ENCODE assay signal across 39 cellular contexts in the genomic region with DNA sequence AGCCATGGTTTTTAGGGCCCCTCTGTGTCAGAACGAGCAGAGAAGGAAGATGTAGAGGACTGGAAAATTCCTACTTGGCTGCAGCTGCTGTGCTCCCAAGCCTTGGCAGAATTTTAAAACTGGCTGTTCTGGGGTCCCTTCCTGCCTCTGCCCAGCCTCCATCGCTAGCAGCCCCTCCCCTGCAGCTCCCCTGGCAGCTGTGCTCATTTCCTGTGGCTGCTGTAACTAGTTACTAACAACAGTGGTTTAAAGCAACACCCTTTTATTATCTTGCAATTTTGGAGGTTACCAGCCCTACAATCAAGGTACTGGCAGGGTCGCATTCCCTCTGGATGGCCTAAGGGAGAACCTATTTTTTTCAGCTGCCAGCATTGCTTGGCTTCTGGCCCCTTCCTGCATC. TPM values are rescaled to one million over a fixed set of nuclear protein-coding genes. Genes with fewer than 3 reads are reported as not detected.
DNase-seq lines count a peak whose midpoint lies in the region; ATAC-seq and TF ChIP-seq lines count a peak whose summit lies in the region.
"Had no signal": no experiment of that assay in that cellular context is flagged by ENCODE, and none has a peak within 500 bp of the region (broad histone marks: within the 10 kb centered on the region; RNA-seq: fewer than 3 reads in every experiment).

No MANE protein-coding gene starts in this region.

- no peak for DNase-seq in activated naive CD8-positive, alpha-beta T cell treated with anti-CD3 and anti-CD28 coated beads, Interleukin-2, amount 10 ng/mL, durations not matched to agents 7 days and 5 days
- DNase-seq in activated naive CD8-positive, alpha-beta T cell treated with anti-CD3 and anti-CD28 coated beads, Interleukin-2, amount 50 U/mL, for 24 hours = no peak
- DNase-seq in activated CD8-positive, alpha-beta T cell treated with anti-CD3 and anti-CD28 coated beads for 36 hours = peak; percentile 39
- DNase-seq in stimulated activated effector memory CD8-positive, alpha-beta T cell treated with anti-CD3 and anti-CD28 coated beads, Interleukin-12 subunit alpha, Interleukin-12 subunit beta, amount 100 ng/mL, for 72 hours (ENCODE audit: low spot score in 2 of 2) = no peak
- DNase-seq in endodermal cell = no peak
- DNase-seq in UCSD-AML1 (lab: John Stamatoyannopoulos, UW; ENCODE audit: unreplicated experiment) = no peak
- DNase-seq: activated CD4-positive, alpha-beta T cell treated with anti-CD3 and anti-CD28 coated beads, Interleukin-2, amount 50 U/mL, for 4 hours; activated CD4-positive, CD25-positive, alpha-beta regulatory T cell; activated CD8-positive, alpha-beta memory T cell treated with anti-CD3 and anti-CD28 coated beads, Interleukin-2, amount 50 U/mL, for 4 hours; activated naive CD4-positive, alpha-beta T cell treated with Interleukin-2 at 50 U/mL for 16 hours; AML-193; body of pancreas; cerebellar nuclear complex; dermis blood vessel endothelial cell; esophagus squamous epithelium; foreskin keratinocyte; GDM1; heart left ventricle; KG1; NCI-H1930; NCI-H524 treated with DMSO at 0.1 percent for 48 hours; nucleus accumbens; right lobe of liver; stimulated activated CD4-positive, alpha-beta T cell treated with anti-CD3 and anti-CD28 coated beads, Interleukin-2, amount 100 ng/mL, for 48 hours; SW 1271; trophoblast cell had no signal

- H3K9ac ChIP-seq in endodermal cell (ENCODE audit: extremely low read depth, low read length, poor library complexity, severe bottlenecking) = no peak overlapping the region

- no peaks in the 10 kb centered on the region for H3K36me3 ChIP-seq in KOPT-K1 (ENCODE audit: insufficient read depth, low read length)
- no peaks in the 10 kb centered on the region for H3K36me3 ChIP-seq in endodermal cell (ENCODE audit: control insufficient read depth, insufficient read depth, low read length)
- H3K36me3 ChIP-seq: adrenal gland, esophagus squamous epithelium, heart left ventricle, prostate gland, right lobe of liver, SJCRH30 had no signal

- POLR2A ChIA-PET in activated naive CD8-positive, alpha-beta T cell treated with anti-CD3 and anti-CD28 coated beads, Interleukin-2, amount 10 ng/mL, durations not matched to agents 7 days and 5 days (lab: Charles Lee) = no interaction called here
- POLR2A ChIA-PET in activated CD8-positive, alpha-beta T cell treated with anti-CD3 and anti-CD28 coated beads for 36 hours (lab: Charles Lee) = no interaction called here

- no peak for TF ChIP-seq CTCF in activated CD8-positive, alpha-beta T cell treated with anti-CD3 and anti-CD28 coated beads for 36 hours (IDR thresholded peaks at IDR 0.05)
- no peak for TF ChIP-seq CTCF in endodermal cell (conservative IDR thresholded peaks at IDR 0.05)

- CTCF ChIA-PET in activated CD8-positive, alpha-beta T cell treated with anti-CD3 and anti-CD28 coated beads for 36 hours (lab: Charles Lee) = interaction anchor here (1.0 to 1.6 kb wide), 3 partner anchors 10 to 150 kb away, joined by 3 to 6 read pairs (median 5); no protein-coding TSS in a partner anchor

- H3K27ac Mint-ChIP-seq in activated naive CD8-positive, alpha-beta T cell treated with anti-CD3 and anti-CD28 coated beads, Interleukin-2, amount 10 ng/mL, durations not matched to agents 7 days and 5 days = peak overlapping the region; percentile 87
- no peak overlapping the region for H3K27ac Mint-ChIP-seq in activated naive CD8-positive, alpha-beta T cell treated with anti-CD3 and anti-CD28 coated beads, Interleukin-2, amount 50 U/mL, for 24 hours
- peak overlapping the region; percentile 61 for H3K27ac Mint-ChIP-seq in activated CD8-positive, alpha-beta T cell treated with anti-CD3 and anti-CD28 coated beads for 36 hours
- H3K27ac Mint-ChIP-seq in stimulated activated effector memory CD8-positive, alpha-beta T cell treated with anti-CD3 and anti-CD28 coated beads, Interleukin-12 subunit alpha, Interleukin-12 subunit beta, amount 100 ng/mL, for 72 hours = peak overlapping the region; percentile 90
- no peak overlapping the region for H3K27ac Mint-ChIP-seq in endodermal cell
- H3K27ac Mint-ChIP-seq: activated T-helper 1 cell treated with anti-CD3 and anti-CD28 coated beads, Interleukin-12 subunit alpha, Interleukin-12 subunit beta, Interleukin-2, Interleukin-4 antibody, amounts not matched to agents 30 ng/mL and 10 ng/mL and 1 ng/mL, durations not matched to agents 14 hours and 24 hours and 36 hours; mesothelial cell of epicardium had no signal

- H3K4me1 Mint-ChIP-seq in activated naive CD8-positive, alpha-beta T cell treated with anti-CD3 and anti-CD28 coated beads, Interleukin-2, amount 10 ng/mL, durations not matched to agents 7 days and 5 days = peaks cover 21% of the 10 kb centered on the region
- peaks cover 20% of the 10 kb centered on the region for H3K4me1 Mint-ChIP-seq in activated naive CD8-positive, alpha-beta T cell treated with anti-CD3 and anti-CD28 coated beads, Interleukin-2, amount 50 U/mL, for 24 hours
- peaks cover 26% of the 10 kb centered on the region for H3K4me1 Mint-ChIP-seq in activated CD8-positive, alpha-beta T cell treated with anti-CD3 and anti-CD28 coated beads for 36 hours (ENCODE audit: low read depth)
- peaks cover 19% of the 10 kb centered on the region for H3K4me1 Mint-ChIP-seq in stimulated activated effector memory CD8-positive, alpha-beta T cell treated with anti-CD3 and anti-CD28 coated beads, Interleukin-12 subunit alpha, Interleukin-12 subunit beta, amount 100 ng/mL, for 72 hours
- H3K4me1 Mint-ChIP-seq in endodermal cell = peaks cover 13% of the 10 kb centered on the region
- H3K4me1 Mint-ChIP-seq: mesothelial cell of epicardium had no signal

- peak overlapping the region; percentile 28 for H3K27ac ChIP-seq in KOPT-K1 (ENCODE audit: low read depth, low read length, poor library complexity, severe bottlenecking)
- no peak overlapping the region for H3K27ac ChIP-seq in endodermal cell (ENCODE audit: low read depth, low read length)
- H3K27ac ChIP-seq: adrenal gland, body of pancreas, esophagus squamous epithelium, foreskin keratinocyte, heart left ventricle, prostate gland, right lobe of liver, SJCRH30 had no signal

- H3K4me3 Mint-ChIP-seq in activated naive CD8-positive, alpha-beta T cell treated with anti-CD3 and anti-CD28 coated beads, Interleukin-2, amount 10 ng/mL, durations not matched to agents 7 days and 5 days = peak overlapping the region; percentile 18
- no peak overlapping the region for H3K4me3 Mint-ChIP-seq in activated naive CD8-positive, alpha-beta T cell treated with anti-CD3 and anti-CD28 coated beads, Interleukin-2, amount 50 U/mL, for 24 hours
- H3K4me3 Mint-ChIP-seq in activated CD8-positive, alpha-beta T cell treated with anti-CD3 and anti-CD28 coated beads for 36 hours = no peak overlapping the region
- peak overlapping the region; percentile 42 for H3K4me3 Mint-ChIP-seq in stimulated activated effector memory CD8-positive, alpha-beta T cell treated with anti-CD3 and anti-CD28 coated beads, Interleukin-12 subunit alpha, Interleukin-12 subunit beta, amount 100 ng/mL, for 72 hours
- H3K4me3 Mint-ChIP-seq in endodermal cell = no peak overlapping the region
- H3K4me3 Mint-ChIP-seq: activated T-helper 1 cell treated with anti-CD3 and anti-CD28 coated beads, Interleukin-12 subunit alpha, Interleukin-12 subunit beta, Interleukin-2, Interleukin-4 antibody, amounts not matched to agents 30 ng/mL and 10 ng/mL and 1 ng/mL, durations not matched to agents 14 hours and 24 hours and 36 hours; mesothelial cell of epicardium had no signal

- no peaks in the 10 kb centered on the region for H3K9me3 ChIP-seq in KOPT-K1 (ENCODE audit: insufficient read depth, low read length, poor library complexity, severe bottlenecking)
- no peaks in the 10 kb centered on the region for H3K9me3 ChIP-seq in endodermal cell (ENCODE audit: control insufficient read depth, low read length)
- H3K9me3 ChIP-seq: adrenal gland, body of pancreas, esophagus squamous epithelium, heart left ventricle, prostate gland, right lobe of liver, SJCRH30 had no signal

- H3K9me3 Mint-ChIP-seq in activated naive CD8-positive, alpha-beta T cell treated with anti-CD3 and anti-CD28 coated beads, Interleukin-2, amount 10 ng/mL, durations not matched to agents 7 days and 5 days = no peaks in the 10 kb centered on the region
- H3K9me3 Mint-ChIP-seq in activated naive CD8-positive, alpha-beta T cell treated with anti-CD3 and anti-CD28 coated beads, Interleukin-2, amount 50 U/mL, for 24 hours = no peaks in the 10 kb centered on the region
- H3K9me3 Mint-ChIP-seq in activated CD8-positive, alpha-beta T cell treated with anti-CD3 and anti-CD28 coated beads for 36 hours = no peaks in the 10 kb centered on the region
- H3K9me3 Mint-ChIP-seq in stimulated activated effector memory CD8-positive, alpha-beta T cell treated with anti-CD3 and anti-CD28 coated beads, Interleukin-12 subunit alpha, Interleukin-12 subunit beta, amount 100 ng/mL, for 72 hours = no peaks in the 10 kb centered on the region
- peaks cover 4% of the 10 kb centered on the region for H3K9me3 Mint-ChIP-seq in endodermal cell
- H3K9me3 Mint-ChIP-seq: activated T-helper 1 cell treated with anti-CD3 and anti-CD28 coated beads, Interleukin-12 subunit alpha, Interleukin-12 subunit beta, Interleukin-2, Interleukin-4 antibody, amounts not matched to agents 30 ng/mL and 10 ng/mL and 1 ng/mL, durations not matched to agents 14 hours and 24 hours and 36 hours; mesothelial cell of epicardium had no signal

- no peaks in the 10 kb centered on the region for H3K36me3 Mint-ChIP-seq in activated naive CD8-positive, alpha-beta T cell treated with anti-CD3 and anti-CD28 coated beads, Interleukin-2, amount 10 ng/mL, durations not matched to agents 7 days and 5 days
- H3K36me3 Mint-ChIP-seq in activated naive CD8-positive, alpha-beta T cell treated with anti-CD3 and anti-CD28 coated beads, Interleukin-2, amount 50 U/mL, for 24 hours (ENCODE audit: low read depth) = no peaks in the 10 kb centered on the region
- H3K36me3 Mint-ChIP-seq in activated CD8-positive, alpha-beta T cell treated with anti-CD3 and anti-CD28 coated beads for 36 hours (ENCODE audit: low read depth) = no peaks in the 10 kb centered on the region
- H3K36me3 Mint-ChIP-seq in stimulated activated effector memory CD8-positive, alpha-beta T cell treated with anti-CD3 and anti-CD28 coated beads, Interleukin-12 subunit alpha, Interleukin-12 subunit beta, amount 100 ng/mL, for 72 hours = no peaks in the 10 kb centered on the region
- no peaks in the 10 kb centered on the region for H3K36me3 Mint-ChIP-seq in endodermal cell (ENCODE audit: low read depth)
- H3K36me3 Mint-ChIP-seq: mesothelial cell of epicardium had no signal

- peak; percentile 85 for ATAC-seq in activated naive CD8-positive, alpha-beta T cell treated with anti-CD3 and anti-CD28 coated beads, Interleukin-2, amount 10 ng/mL, durations not matched to agents 7 days and 5 days (ENCODE audit: low read depth)
- no peak for ATAC-seq in activated naive CD8-positive, alpha-beta T cell treated with anti-CD3 and anti-CD28 coated beads, Interleukin-2, amount 50 U/mL, for 24 hours
- ATAC-seq in activated CD8-positive, alpha-beta T cell treated with anti-CD3 and anti-CD28 coated beads for 36 hours = peak; percentile 59
- ATAC-seq in stimulated activated effector memory CD8-positive, alpha-beta T cell treated with anti-CD3 and anti-CD28 coated beads, Interleukin-12 subunit alpha, Interleukin-12 subunit beta, amount 100 ng/mL, for 72 hours = peak; percentile 61
- no peak for ATAC-seq in GM21786 (IDR thresholded peaks at IDR 0.05; ENCODE audit: unreplicated experiment)
- ATAC-seq: body of pancreas, foreskin keratinocyte, heart left ventricle had no signal

- no peaks in the 10 kb centered on the region for H3K4me1 ChIP-seq in endodermal cell (ENCODE audit: control insufficient read depth, insufficient read depth, low read length)
- H3K4me1 ChIP-seq: adrenal gland, body of pancreas, foreskin keratinocyte, heart left ventricle, prostate gland, right lobe of liver, SJCRH30 had no signal

- no peak overlapping the region for H3K4me3 ChIP-seq in endodermal cell (ENCODE audit: low read length)
- H3K4me3 ChIP-seq: adrenal gland, body of pancreas, esophagus squamous epithelium, heart left ventricle, prostate gland, right lobe of liver, SJCRH30 had no signal

- H3K27me3 Mint-ChIP-seq in activated naive CD8-positive, alpha-beta T cell treated with anti-CD3 and anti-CD28 coated beads, Interleukin-2, amount 10 ng/mL, durations not matched to agents 7 days and 5 days = peaks cover 2% of the 10 kb centered on the region
- H3K27me3 Mint-ChIP-seq in activated naive CD8-positive, alpha-beta T cell treated with anti-CD3 and anti-CD28 coated beads, Interleukin-2, amount 50 U/mL, for 24 hours = no peaks in the 10 kb centered on the region
- no peaks in the 10 kb centered on the region for H3K27me3 Mint-ChIP-seq in activated CD8-positive, alpha-beta T cell treated with anti-CD3 and anti-CD28 coated beads for 36 hours
- no peaks in the 10 kb centered on the region for H3K27me3 Mint-ChIP-seq in endodermal cell (ENCODE audit: insufficient read depth)

- no peaks in the 10 kb centered on the region for H3K27me3 ChIP-seq in endodermal cell (ENCODE audit: control insufficient read depth, insufficient read depth, low read length, poor library complexity, severe bottlenecking)
- H3K27me3 ChIP-seq: adrenal gland, body of pancreas, foreskin keratinocyte, right lobe of liver had no signal

- intact Hi-C loops in activated CD8-positive, alpha-beta T cell treated with anti-CD3 and anti-CD28 coated beads for 36 hours (cut with micrococcal nuclease) = no loop called here

- WGBS in endodermal cell (ENCODE audit: insufficient coverage in 1 of 2, insufficient read length in 1 of 2), 2 experiments = 86 to 90% methylated on average over 2 to 3 of the region's 3 CpGs

RNA-seq across cellular contexts. Expression of a gene that starts 3.7 kb away (rescaled TPM):
- total RNA-seq in activated naive CD8-positive, alpha-beta T cell treated with anti-CD3 and anti-CD28 coated beads, Interleukin-2, amount 10 ng/mL, durations not matched to agents 7 days and 5 days = not detected
- total RNA-seq in activated CD8-positive, alpha-beta T cell treated with anti-CD3 and anti-CD28 coated beads for 36 hours = not detected
- total RNA-seq in endodermal cell = under 1 TPM in 1 of 2 donors, not detected in 1; 0.69 TPM
- polyA plus RNA-seq in endodermal cell (2013, experiment 1 of 2) = not detected
- polyA plus RNA-seq in endodermal cell (2013, experiment 2 of 2) = not detected
- total RNA-seq: A673; activated T-helper 1 cell treated with anti-CD3 and anti-CD28 coated beads, Interleukin-12 subunit alpha, Interleukin-12 subunit beta, Interleukin-2, Interleukin-4 antibody, amounts not matched to agents 30 ng/mL and 10 ng/mL and 1 ng/mL, durations not matched to agents 14 hours and 24 hours and 36 hours; adrenal gland; body of pancreas; dermis blood vessel endothelial cell; esophagus squamous epithelium; foreskin keratinocyte; H4; heart left ventricle; kidney epithelial cell; liver; mesothelial cell of epicardium; prostate gland; right lobe of liver; RPMI7951; SJCRH30; subcutaneous adipose tissue had no signal
- polyA plus RNA-seq: adrenal gland, foreskin keratinocyte, heart left ventricle, liver had no signal

RNA-seq across cellular contexts. Expression of a gene that starts 16.9 kb away (rescaled TPM):
- total RNA-seq in activated naive CD8-positive, alpha-beta T cell treated with anti-CD3 and anti-CD28 coated beads, Interleukin-2, amount 10 ng/mL, durations not matched to agents 7 days and 5 days = not detected
- total RNA-seq in activated CD8-positive, alpha-beta T cell treated with anti-CD3 and anti-CD28 coated beads for 36 hours = not detected
- total RNA-seq in endodermal cell = not detected
- polyA plus RNA-seq in endodermal cell (2013, experiment 1 of 2) = not detected
- polyA plus RNA-seq in endodermal cell (2013, experiment 2 of 2) = not detected
- total RNA-seq: A673; activated T-helper 1 cell treated with anti-CD3 and anti-CD28 coated beads, Interleukin-12 subunit alpha, Interleukin-12 subunit beta, Interleukin-2, Interleukin-4 antibody, amounts not matched to agents 30 ng/mL and 10 ng/mL and 1 ng/mL, durations not matched to agents 14 hours and 24 hours and 36 hours; adrenal gland; body of pancreas; dermis blood vessel endothelial cell; esophagus squamous epithelium; foreskin keratinocyte; H4; heart left ventricle; kidney epithelial cell; liver; mesothelial cell of epicardium; prostate gland; right lobe of liver; RPMI7951; SJCRH30; subcutaneous adipose tissue had no signal
- polyA plus RNA-seq: adrenal gland, foreskin keratinocyte, heart left ventricle, liver had no signal

RNA-seq across cellular contexts. Expression of a gene that starts 34.5 kb away (rescaled TPM):
- not detected for total RNA-seq in activated naive CD8-positive, alpha-beta T cell treated with anti-CD3 and anti-CD28 coated beads, Interleukin-2, amount 10 ng/mL, durations not matched to agents 7 days and 5 days
- not detected for total RNA-seq in activated CD8-positive, alpha-beta T cell treated with anti-CD3 and anti-CD28 coated beads for 36 hours
- total RNA-seq in endodermal cell = not detected
- not detected for polyA plus RNA-seq in endodermal cell (2013, experiment 1 of 2)
- polyA plus RNA-seq in endodermal cell (2013, experiment 2 of 2) = not detected
- total RNA-seq: A673; activated T-helper 1 cell treated with anti-CD3 and anti-CD28 coated beads, Interleukin-12 subunit alpha, Interleukin-12 subunit beta, Interleukin-2, Interleukin-4 antibody, amounts not matched to agents 30 ng/mL and 10 ng/mL and 1 ng/mL, durations not matched to agents 14 hours and 24 hours and 36 hours; adrenal gland; body of pancreas; dermis blood vessel endothelial cell; esophagus squamous epithelium; foreskin keratinocyte; H4; heart left ventricle; kidney epithelial cell; liver; mesothelial cell of epicardium; right lobe of liver; RPMI7951; SJCRH30; subcutaneous adipose tissue had no signal
- polyA plus RNA-seq: adrenal gland, foreskin keratinocyte, heart left ventricle, liver had no signal

RNA-seq across cellular contexts. Expression of a gene that starts 35.1 kb away (rescaled TPM):
- total RNA-seq in activated naive CD8-positive, alpha-beta T cell treated with anti-CD3 and anti-CD28 coated beads, Interleukin-2, amount 10 ng/mL, durations not matched to agents 7 days and 5 days = 10 to 100 TPM; 18.1 to 20.7 TPM
- total RNA-seq in activated CD8-positive, alpha-beta T cell treated with anti-CD3 and anti-CD28 coated beads for 36 hours = 10 to 100 TPM; 14.3 to 16.8 TPM
- total RNA-seq in endodermal cell = 10 to 100 TPM; 15.7 to 16.5 TPM
- polyA plus RNA-seq in endodermal cell (2013, experiment 1 of 2) = 16.4 TPM
- 16.6 TPM for polyA plus RNA-seq in endodermal cell (2013, experiment 2 of 2)

Comparison
In these comparisons a context has a peak if more than half of its experiments do, and no peak if none do; other contexts are left out.
1. ATAC-seq: peak in activated naive CD8-positive, alpha-beta T cell treated with anti-CD3 and anti-CD28 coated beads, Interleukin-2, amount 10 ng/mL, durations not matched to agents 7 days and 5 days (single experiment), activated CD8-positive, alpha-beta T cell treated with anti-CD3 and anti-CD28 coated beads for 36 hours (single experiment) and stimulated activated effector memory CD8-positive, alpha-beta T cell treated with anti-CD3 and anti-CD28 coated beads, Interleukin-12 subunit alpha, Interleukin-12 subunit beta, amount 100 ng/mL, for 72 hours (single experiment); none in activated naive CD8-positive, alpha-beta T cell treated with anti-CD3 and anti-CD28 coated beads, Interleukin-2, amount 50 U/mL, for 24 hours (single experiment) and GM21786 (single experiment).
2. H3K27ac Mint-ChIP-seq: peak in activated naive CD8-positive, alpha-beta T cell treated with anti-CD3 and anti-CD28 coated beads, Interleukin-2, amount 10 ng/mL, durations not matched to agents 7 days and 5 days (single experiment), activated CD8-positive, alpha-beta T cell treated with anti-CD3 and anti-CD28 coated beads for 36 hours (single experiment) and stimulated activated effector memory CD8-positive, alpha-beta T cell treated with anti-CD3 and anti-CD28 coated beads, Interleukin-12 subunit alpha, Interleukin-12 subunit beta, amount 100 ng/mL, for 72 hours (single experiment); none in activated naive CD8-positive, alpha-beta T cell treated with anti-CD3 and anti-CD28 coated beads, Interleukin-2, amount 50 U/mL, for 24 hours (single experiment) and endodermal cell (single experiment).
3. H3K4me3 Mint-ChIP-seq: peak in activated naive CD8-positive, alpha-beta T cell treated with anti-CD3 and anti-CD28 coated beads, Interleukin-2, amount 10 ng/mL, durations not matched to agents 7 days and 5 days (single experiment) and stimulated activated effector memory CD8-positive, alpha-beta T cell treated with anti-CD3 and anti-CD28 coated beads, Interleukin-12 subunit alpha, Interleukin-12 subunit beta, amount 100 ng/mL, for 72 hours (single experiment); none in activated naive CD8-positive, alpha-beta T cell treated with anti-CD3 and anti-CD28 coated beads, Interleukin-2, amount 50 U/mL, for 24 hours (single experiment), activated CD8-positive, alpha-beta T cell treated with anti-CD3 and anti-CD28 coated beads for 36 hours (single experiment) and endodermal cell (single experiment).